In the genomic region with DNA sequence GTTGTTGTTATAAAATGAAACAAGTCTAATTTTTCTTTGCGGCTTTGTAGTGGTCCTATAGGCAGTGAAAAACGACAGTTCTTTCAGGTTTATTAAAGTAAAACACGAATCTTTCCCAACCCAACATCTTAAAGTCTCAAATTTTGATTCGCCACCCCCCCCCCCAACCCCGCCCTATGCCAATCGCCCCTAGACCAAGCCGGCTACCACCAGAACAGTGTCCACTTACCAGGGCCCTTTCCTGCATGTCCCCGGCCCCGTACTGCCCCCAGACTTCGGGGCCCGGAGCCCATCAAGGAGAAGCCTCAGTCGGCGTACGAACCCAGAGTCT, we compare ENCODE assay signal across 8 cellular contexts. TPM values are rescaled to one million over a fixed set of nuclear protein-coding genes. Genes with fewer than 3 reads are reported as not detected.
DNase-seq lines count a peak whose midpoint lies in the region; ATAC-seq and TF ChIP-seq lines count a peak whose summit lies in the region.

No MANE protein-coding gene starts in this region.

- H3K27ac ChIP-seq in DOHH2 (ENCODE audit: low read depth, low read length), result peak overlapping the region; percentile 58
- H3K27ac ChIP-seq in parathyroid adenoma, result peak overlapping the region; percentile 87

- H3K9me2 ChIP-seq in DOHH2 (replicated peaks; ENCODE audit: control insufficient read depth, low read length), result no peaks in the 10 kb centered on the region

- peaks cover 91% of the 10 kb centered on the region for H3K79me2 ChIP-seq in DOHH2 (ENCODE audit: control insufficient read depth, low read length)
- H3K79me2 ChIP-seq in parathyroid adenoma, result peaks cover 12% of the 10 kb centered on the region

- H3K4me1 Mint-ChIP-seq in endothelial cell (ENCODE audit: unreplicated experiment), result peaks cover 33% of the 10 kb centered on the region

- no peak for ATAC-seq in GM21786 (IDR thresholded peaks at IDR 0.05; ENCODE audit: unreplicated experiment)
- ATAC-seq in HG02973 (IDR thresholded peaks at IDR 0.05; ENCODE audit: unreplicated experiment), result no peak

- peak overlapping the region; percentile 96 for H3K4me2 ChIP-seq in DOHH2 (ENCODE audit: low read length)
- H3K4me2 ChIP-seq in parathyroid adenoma (ENCODE audit: low read length), result peak overlapping the region; percentile 85

- H3K27ac Mint-ChIP-seq in endothelial cell (ENCODE audit: unreplicated experiment), result peak overlapping the region; percentile 99

- H3K27me3 Mint-ChIP-seq in endothelial cell (ENCODE audit: unreplicated experiment), result peaks cover 11% of the 10 kb centered on the region

- no peak for TF ChIP-seq POLR2A in NB4 (IDR thresholded peaks at IDR 0.05; ENCODE audit: extremely low read depth, insufficient read length)

- H3K27me3 ChIP-seq in DOHH2 (ENCODE audit: control insufficient read depth, low read length) (no peaks in the 10 kb centered on the region), parathyroid adenoma (ENCODE audit: control insufficient read depth, insufficient read depth, low read length) (no peaks in the 10 kb centered on the region)

- H3K9me3 ChIP-seq in DOHH2 (ENCODE audit: control insufficient read depth, insufficient read depth, low read length) (no peaks in the 10 kb centered on the region), parathyroid adenoma (ENCODE audit: control insufficient read depth, low read length) (no peaks in the 10 kb centered on the region)

- H3K9ac ChIP-seq in parathyroid adenoma, result peak overlapping the region; percentile 67

- peaks cover 47% of the 10 kb centered on the region for H3K36me3 ChIP-seq in DOHH2 (ENCODE audit: control insufficient read depth, low read length)
- H3K36me3 ChIP-seq in parathyroid adenoma (ENCODE audit: control insufficient read depth, insufficient read depth, low read length), result no peaks in the 10 kb centered on the region

- TF ChIP-seq CTCF in DOHH2 (IDR thresholded peaks at IDR 0.05; ENCODE audit: low read depth, low read length, poor library complexity, severe bottlenecking) (no peak), NB4 (IDR thresholded peaks at IDR 0.05; ENCODE audit: low read depth, low read length) (no peak), endothelial cell (IDR thresholded peaks at IDR 0.05; ENCODE audit: unreplicated experiment) (no peak), parathyroid adenoma (IDR thresholded peaks at IDR 0.05) (no peak)

- peaks cover 22% of the 10 kb centered on the region for H3K36me3 Mint-ChIP-seq in endothelial cell (ENCODE audit: low read depth, unreplicated experiment)

- H3K4me1 ChIP-seq in DOHH2 (ENCODE audit: control insufficient read depth, low read length), result peaks cover 51% of the 10 kb centered on the region
- peaks cover 10% of the 10 kb centered on the region for H3K4me1 ChIP-seq in parathyroid adenoma

- no peaks in the 10 kb centered on the region for H3K9me3 Mint-ChIP-seq in endothelial cell (ENCODE audit: unreplicated experiment)

- peak overlapping the region; percentile 99 for H3K4me3 Mint-ChIP-seq in endothelial cell (ENCODE audit: unreplicated experiment)

- H3K4me3 ChIP-seq in DOHH2 (ENCODE audit: low read length) (peak overlapping the region; percentile 85), NB4 (ENCODE audit: low read depth, low read length) (peak overlapping the region; percentile 90), parathyroid adenoma (ENCODE audit: low read depth, low read length) (peak overlapping the region; percentile 91)

- peak overlapping the region; percentile 95 for H2AFZ ChIP-seq in parathyroid adenoma

- peaks cover 34% of the 10 kb centered on the region for H3F3A ChIP-seq in DOHH2 (ENCODE audit: control insufficient read depth, insufficient read depth)

- DNase-seq in NB4 (ENCODE audit: low read depth) (no peak), endothelial cell (ENCODE audit: low spot score) (no peak), kidney glomerular epithelial cell (lab: John Stamatoyannopoulos, UW) (no peak), NCI-H82 treated with DMSO at 0.1 percent for 48 hours (lab: John Stamatoyannopoulos, UW; ENCODE audit: unreplicated experiment) (no peak)

- H4K20me1 ChIP-seq in DOHH2 (ENCODE audit: control insufficient read depth, insufficient read depth, low read depth, low read length), result peaks cover 8% of the 10 kb centered on the region; the same call in 1 of the 2 replicates

RNA-seq across cellular contexts. Expression of a gene that starts 0.3 kb away (rescaled TPM):
- total RNA-seq in endothelial cell (ENCODE audit: unreplicated experiment), result 22.5 TPM

RNA-seq across cellular contexts. Expression of a gene that starts 3.9 kb away (rescaled TPM):
- total RNA-seq in endothelial cell (ENCODE audit: unreplicated experiment), result 176 TPM

RNA-seq across cellular contexts. Expression of a gene that starts 29.9 kb away (rescaled TPM):
- 32.8 TPM for total RNA-seq in endothelial cell (ENCODE audit: unreplicated experiment)

RNA-seq across cellular contexts. Expression of a gene that starts 37.3 kb away (rescaled TPM):
- total RNA-seq in endothelial cell (ENCODE audit: unreplicated experiment), result 102 TPM
